In the genomic region with DNA sequence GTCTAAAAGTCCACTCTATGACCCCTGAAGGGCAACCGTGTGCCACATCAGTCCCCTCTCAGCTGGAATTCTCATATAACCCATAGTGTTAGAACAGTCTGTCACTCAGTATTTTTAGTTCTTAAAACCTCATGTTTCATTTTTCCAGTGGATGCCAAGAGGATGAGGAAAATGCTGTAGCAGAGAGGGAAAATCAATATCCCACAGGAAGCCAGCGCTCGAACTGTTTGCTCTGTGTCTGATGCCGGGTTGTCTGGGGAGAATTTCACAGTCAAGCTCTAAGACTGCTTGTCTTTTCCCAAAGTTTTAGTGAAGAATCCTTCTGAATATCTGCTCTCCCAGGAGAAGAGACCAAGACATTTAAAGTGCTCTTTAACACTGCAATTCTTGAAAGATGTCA, we compare ENCODE assay signal across 16 cellular contexts.
A peak's percentile ranks its signal among the peaks of the same experiment; 100 is the strongest.
DNase-seq lines count a peak whose midpoint lies in the region; ATAC-seq and TF ChIP-seq lines count a peak whose summit lies in the region.
"Had no signal": no experiment of that assay in that cellular context is flagged by ENCODE, and none has a peak within 500 bp of the region (broad histone marks: within the 10 kb centered on the region; RNA-seq: fewer than 3 reads in every experiment).

No MANE protein-coding gene starts in this region.

- TF ChIP-seq EP300 in neural cell (conservative IDR thresholded peaks at IDR 0.05; ENCODE audit: poor library complexity, severe bottlenecking): no peak

- no peaks in the 10 kb centered on the region for H3K27me3 ChIP-seq in neural cell (ENCODE audit: insufficient read depth, low read depth, low read length)
- no peaks in the 10 kb centered on the region for H3K27me3 ChIP-seq in naive thymus-derived CD4-positive, alpha-beta T cell (ENCODE audit: control insufficient read depth in 2 of 2, insufficient read depth in 2 of 2, low read length in 2 of 2)

- no peaks in the 10 kb centered on the region for H3K36me3 ChIP-seq in neural cell (ENCODE audit: insufficient read depth, low read length)
- no peaks in the 10 kb centered on the region for H3K36me3 ChIP-seq in naive thymus-derived CD4-positive, alpha-beta T cell (ENCODE audit: control insufficient read depth in 2 of 3, insufficient read depth in 3 of 3, low read length in 3 of 3)
- H3K36me3 ChIP-seq: HAP-1 had no signal

- H3K9me3 Mint-ChIP-seq in naive thymus-derived CD4-positive, alpha-beta T cell: peaks cover 0 to 7% (median 4%) of the 10 kb centered on the region in 11 donors
- H3K9me3 Mint-ChIP-seq: GM23338 had no signal

- no peak overlapping the region for H3K4me3 ChIP-seq in neural cell (ENCODE audit: low read length)
- H3K4me3 ChIP-seq in naive thymus-derived CD4-positive, alpha-beta T cell (ENCODE audit: low read length): no peak overlapping the region
- H3K4me3 ChIP-seq: GM23338, HAP-1 had no signal

- H3F3A ChIP-seq in neural cell (ENCODE audit: insufficient read depth, low read length, poor library complexity, severe bottlenecking): no peaks in the 10 kb centered on the region

- H3K9ac ChIP-seq in neural cell (ENCODE audit: low read length): no peak overlapping the region

- no peak for TF ChIP-seq CTCF in neural cell (IDR thresholded peaks at IDR 0.05; ENCODE audit: poor library complexity, severe bottlenecking)

- H3K36me3 Mint-ChIP-seq in naive thymus-derived CD4-positive, alpha-beta T cell: no peaks in the 10 kb centered on the region
- H3K36me3 Mint-ChIP-seq: CD4-positive, alpha-beta memory T cell had no signal

- no peak overlapping the region for H3K27ac ChIP-seq in neural cell (ENCODE audit: low read length)
- no peak overlapping the region for H3K27ac ChIP-seq in naive thymus-derived CD4-positive, alpha-beta T cell (ENCODE audit: low read depth, low read length)

- no peaks in the 10 kb centered on the region for H3K79me2 ChIP-seq in neural cell (replicated peaks; ENCODE audit: insufficient read depth, low read length)

- CTCF ChIA-PET in naive thymus-derived CD4-positive, alpha-beta T cell (lab: Charles Lee): no interaction called here

- H3K27me3 Mint-ChIP-seq in naive thymus-derived CD4-positive, alpha-beta T cell: peaks cover 0 to 9% (median 0%) of the 10 kb centered on the region in 5 donors

- H3K4me1 Mint-ChIP-seq in naive thymus-derived CD4-positive, alpha-beta T cell: peaks cover 0 to 2% (median 0%) of the 10 kb centered on the region in 7 donors
- H3K4me1 Mint-ChIP-seq: CD4-positive, alpha-beta memory T cell; GM23338 had no signal

- no peak overlapping the region for H3K4me2 ChIP-seq in neural cell (ENCODE audit: low read length)
- H3K4me2 ChIP-seq: GM23338 had no signal

- no peaks in the 10 kb centered on the region for H3K9me2 ChIP-seq in neural cell (ENCODE audit: insufficient read depth, low read length)

- H3K27ac Mint-ChIP-seq in naive thymus-derived CD4-positive, alpha-beta T cell: no peak overlapping the region
- H3K27ac Mint-ChIP-seq: CD4-positive, alpha-beta memory T cell; GM23338; HFFc6 had no signal

- H4K20me1 ChIP-seq in neural cell (ENCODE audit: insufficient read depth): no peaks in the 10 kb centered on the region

- intact Hi-C loops in naive thymus-derived CD4-positive, alpha-beta T cell (cut with micrococcal nuclease): no loop called here

- peak; percentile 40 for DNase-seq in NCI-H2227 treated with DMSO at 0.1 percent for 48 hours (lab: John Stamatoyannopoulos, UW)
- no peak for DNase-seq in NCI-H2227 (lab: John Stamatoyannopoulos, UW; ENCODE audit: unreplicated experiment)
- DNase-seq in left lobe of liver (ENCODE audit: low spot score): no peak
- no peak for DNase-seq in hypothalamus (lab: John Stamatoyannopoulos, UW)
- DNase-seq in naive thymus-derived CD4-positive, alpha-beta T cell: no peak
- DNase-seq: C1 segment of cervical spinal cord; Calu3; CD4-positive, alpha-beta memory T cell; COR-L47; DMS53; DMS79 treated with DMSO at 0.1 percent for 48 hours; GF-D8; HFFc6 had no signal

- POLR2A ChIA-PET in naive thymus-derived CD4-positive, alpha-beta T cell (lab: Charles Lee): no interaction called here

- TF ChIP-seq RAD21 in neural cell (conservative IDR thresholded peaks at IDR 0.05): no peak

- no peak overlapping the region for H3K4me3 Mint-ChIP-seq in naive thymus-derived CD4-positive, alpha-beta T cell
- H3K4me3 Mint-ChIP-seq: CD4-positive, alpha-beta memory T cell; GM23338; HFFc6 had no signal

- peak; percentile 58 for ATAC-seq in left lobe of liver
- ATAC-seq in naive thymus-derived CD4-positive, alpha-beta T cell: no peak
- ATAC-seq: GM23338 had no signal

- no peaks in the 10 kb centered on the region for H3K9me3 ChIP-seq in neural cell (ENCODE audit: low read length)
- H3K9me3 ChIP-seq in naive thymus-derived CD4-positive, alpha-beta T cell (ENCODE audit: control insufficient read depth in 2 of 3, low read length in 3 of 3): no peaks in the 10 kb centered on the region
- H3K9me3 ChIP-seq: HAP-1 had no signal

- H2AFZ ChIP-seq in neural cell (ENCODE audit: low read depth, low read length): no peak overlapping the region
- H2AFZ ChIP-seq: GM23338 had no signal

- no peaks in the 10 kb centered on the region for H3K4me1 ChIP-seq in naive thymus-derived CD4-positive, alpha-beta T cell (ENCODE audit: control insufficient read depth in 2 of 2, insufficient read depth in 2 of 2, low read length in 2 of 2)
- H3K4me1 ChIP-seq: HAP-1 had no signal

TF ChIP-seq in neural cell, 6 proteins besides CTCF, POLR2A, EP300 and RAD21:
- TF ChIP-seq MXI1 (conservative IDR thresholded peaks at IDR 0.05; ENCODE audit: poor library complexity, severe bottlenecking) (no peak), EZH2 (IDR thresholded peaks at IDR 0.05; ENCODE audit: borderline replicate concordance, insufficient read depth, low read length, poor library complexity, severe bottlenecking) (no peak), REST (IDR thresholded peaks at IDR 0.05; ENCODE audit: borderline replicate concordance) (peak; percentile 84)
